Comparison of ENCODE assay signal across 25 cellular contexts in the genomic region with DNA sequence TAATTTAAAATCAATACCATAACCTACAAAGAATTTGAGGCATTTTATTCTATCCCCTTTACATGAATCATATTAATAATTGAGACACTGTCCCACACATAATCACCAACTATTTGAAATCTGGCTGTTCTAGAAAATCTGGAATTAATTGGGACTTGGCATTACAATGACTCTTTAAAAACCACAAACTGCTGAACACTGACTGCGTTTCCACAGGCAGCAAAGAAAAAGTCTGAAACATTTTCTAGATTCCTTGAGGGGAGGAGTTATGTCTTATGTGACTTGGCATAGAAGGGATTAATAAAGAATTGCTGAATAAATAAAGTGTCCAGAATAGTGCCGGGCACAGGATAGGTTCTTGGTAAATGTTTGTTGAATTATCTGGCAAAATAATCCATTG.
DNase-seq lines count a peak whose midpoint lies in the region; ATAC-seq and TF ChIP-seq lines count a peak whose summit lies in the region.
"Had no signal": no experiment of that assay in that cellular context is flagged by ENCODE, and none has a peak within 500 bp of the region (broad histone marks: within the 10 kb centered on the region; RNA-seq: fewer than 3 reads in every experiment).

No MANE protein-coding gene starts in this region.

- TF ChIP-seq CTCF in AG10803 (conservative IDR thresholded peaks at IDR 0.05; ENCODE audit: low read length) (no peak), choroid plexus epithelial cell (conservative IDR thresholded peaks at IDR 0.05; ENCODE audit: low read depth, low read length) (no peak)

- peaks cover 8 to 22% of the 10 kb centered on the region in 2 donors for H3K9me3 Mint-ChIP-seq in activated naive CD4-positive, alpha-beta T cell treated with anti-CD3 and anti-CD28 coated beads, Interleukin-2, amount 50 U/mL, for 72 hours
- H3K9me3 Mint-ChIP-seq: mesothelial cell of epicardium, nephron had no signal

- no peak for ATAC-seq in activated naive CD4-positive, alpha-beta T cell treated with anti-CD3 and anti-CD28 coated beads, Interleukin-2, amount 50 U/mL, for 72 hours
- ATAC-seq: activated naive CD8-positive, alpha-beta T cell treated with anti-CD3 and anti-CD28 coated beads, Interleukin-2, amount 50 U/mL, for 24 hours; left cardiac atrium had no signal

- DNase-seq in AG10803 (ENCODE audit: low read depth) (peak; percentile 95), HS-5 (ENCODE audit: low read depth) (peak; percentile 51), choroid plexus epithelial cell (ENCODE audit: low read depth) (peak; percentile 4), renal cortical epithelial cell (ENCODE audit: low read depth) (peak; percentile 13), substantia nigra (lab: John Stamatoyannopoulos, UW) (no peak), NCI-H2107 (lab: John Stamatoyannopoulos, UW) (no peak), NCI-H748 (lab: John Stamatoyannopoulos, UW; ENCODE audit: unreplicated experiment) (no peak)
- DNase-seq in activated naive CD4-positive, alpha-beta T cell treated with anti-CD3 and anti-CD28 coated beads, Interleukin-2, amount 50 U/mL, for 72 hours (ENCODE audit: low spot score in 2 of 2) = no peak
- DNase-seq: activated CD8-positive, alpha-beta memory T cell treated with anti-CD3 and anti-CD28 coated beads, Interleukin-2, amount 50 U/mL, for 48 hours; activated naive CD8-positive, alpha-beta T cell treated with anti-CD3 and anti-CD28 coated beads, Interleukin-2, amount 50 U/mL, for 24 hours; BE2C; dorsolateral prefrontal cortex; left cardiac atrium; NCI-H1694; NCI-H774; PC-9; stimulated activated naive CD4-positive, alpha-beta T cell treated with Interleukin-2 at 50 U/mL for 16 hours; transverse colon had no signal

- no peaks in the 10 kb centered on the region for H3K36me3 Mint-ChIP-seq in activated naive CD4-positive, alpha-beta T cell treated with anti-CD3 and anti-CD28 coated beads, Interleukin-2, amount 50 U/mL, for 72 hours
- H3K36me3 Mint-ChIP-seq: mesothelial cell of epicardium had no signal

- H3K4me3 ChIP-seq in AG10803 (ENCODE audit: low read length) = no peak overlapping the region
- H3K4me3 ChIP-seq in choroid plexus epithelial cell (ENCODE audit: low read depth, low read length) = no peak overlapping the region
- H3K4me3 ChIP-seq: cardiac muscle cell, dorsolateral prefrontal cortex, PC-9, SJSA1, skin epidermis, transverse colon had no signal

- no peak overlapping the region for H3K27ac Mint-ChIP-seq in activated naive CD4-positive, alpha-beta T cell treated with anti-CD3 and anti-CD28 coated beads, Interleukin-2, amount 50 U/mL, for 72 hours
- H3K27ac Mint-ChIP-seq: activated naive CD8-positive, alpha-beta T cell treated with anti-CD3 and anti-CD28 coated beads, Interleukin-2, amount 50 U/mL, for 24 hours; mesothelial cell of epicardium; nephron; T-helper 2 cell treated with Interferon-gamma antibody and Interleukin-4, amounts not matched to agents 5 μg/mL and 100 μg/mL, for 36 hours had no signal

- H3K27ac ChIP-seq in substantia nigra (ENCODE audit: low read depth, low read length, poor library complexity, severe bottlenecking) = no peak overlapping the region
- H3K27ac ChIP-seq: cardiac muscle cell, epithelial cell of prostate, PC-9, SJSA1, transverse colon had no signal

Comparison
In these comparisons a context has a peak if more than half of its experiments do, and no peak if none do; other contexts are left out.
1. DNase-seq: peak in AG10803 (single experiment), HS-5 (single experiment), choroid plexus epithelial cell (single experiment) and renal cortical epithelial cell (single experiment); none in substantia nigra (0 of 49), activated naive CD4-positive, alpha-beta T cell treated with anti-CD3 and anti-CD28 coated beads, Interleukin-2, amount 50 U/mL, for 72 hours (0 of 2), NCI-H2107 (single experiment) and NCI-H748 (single experiment).